In the genomic region with DNA sequence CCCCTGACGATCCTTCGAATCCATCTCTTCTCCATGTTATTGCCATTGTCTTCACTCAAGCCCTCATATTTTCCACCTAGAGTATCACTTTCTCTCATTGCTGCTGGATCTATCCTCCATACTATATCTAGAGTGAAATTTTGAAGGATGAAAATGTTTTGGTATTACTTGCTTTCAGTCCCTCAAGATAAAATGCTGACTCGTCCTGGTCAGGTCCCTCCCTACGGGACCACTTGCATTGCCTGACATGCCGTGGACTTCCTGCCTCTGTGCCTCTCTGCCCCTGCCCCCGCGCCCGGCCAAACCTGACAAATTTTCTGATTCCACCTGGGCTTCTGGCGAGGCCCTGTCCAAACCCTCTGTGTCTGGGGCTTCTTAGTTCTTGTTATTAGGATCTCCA, we compare ENCODE assay signal across 21 cellular contexts. TPM values are rescaled to one million over a fixed set of nuclear protein-coding genes. Genes with fewer than 3 reads are reported as not detected.
A peak's percentile ranks its signal among the peaks of the same experiment; 100 is the strongest.
DNase-seq lines count a peak whose midpoint lies in the region; ATAC-seq and TF ChIP-seq lines count a peak whose summit lies in the region.
"Had no signal": no experiment of that assay in that cellular context is flagged by ENCODE, and none has a peak within 500 bp of the region (broad histone marks: within the 10 kb centered on the region; RNA-seq: fewer than 3 reads in every experiment).

No MANE protein-coding gene starts in this region.

- no peaks in the 10 kb centered on the region for H4K20me1 ChIP-seq in osteoblast (ENCODE audit: insufficient read depth, low read length)

- ATAC-seq in GM21367 (IDR thresholded peaks at IDR 0.05; ENCODE audit: unreplicated experiment) (no peak), HG02852 (IDR thresholded peaks at IDR 0.05; ENCODE audit: unreplicated experiment) (no peak)
- ATAC-seq: GM12878 had no signal

- H3K4me2 ChIP-seq in mesendoderm (ENCODE audit: low read length) (no peak overlapping the region), osteoblast (ENCODE audit: insufficient read depth, low read length) (no peak overlapping the region)

- H3K27ac ChIP-seq in mesendoderm (ENCODE audit: low read depth, low read length), result no peak overlapping the region
- no peak overlapping the region for H3K27ac ChIP-seq in osteoblast (ENCODE audit: low read depth, low read length)
- H3K27ac ChIP-seq: GM23248 had no signal

- DNase-seq in NB4 (ENCODE audit: low read depth) (peak; percentile 14), erythroblast (lab: John Stamatoyannopoulos, UW) (peak; percentile 34 to 49), mesendoderm (peak; percentile 19), osteoblast (ENCODE audit: insufficient read length, low spot score, missing footprints) (peak; percentile 34), HUDEP-2 (lab: John Stamatoyannopoulos, UW; ENCODE audit: unreplicated experiment in 76 of 76) (no peak)
- DNase-seq: BE2C; C1 segment of cervical spinal cord; CD4-positive, CD25-positive, alpha-beta regulatory T cell; CD8-positive, alpha-beta memory T cell; COR-L47; DMS 273 treated with DMSO at 0.1 percent for 48 hours; DMS53; DND-41; EL; GM23248; H7 had no signal

- TF ChIP-seq CTCF in NB4 (IDR thresholded peaks at IDR 0.05; ENCODE audit: low read depth, low read length) (no peak), osteoblast (IDR thresholded peaks at IDR 0.05; ENCODE audit: extremely low read depth, low read depth, low read length) (no peak)

- H3K4me3 ChIP-seq in NB4 (ENCODE audit: low read depth, low read length) (no peak overlapping the region), mesendoderm (ENCODE audit: low read length) (no peak overlapping the region), osteoblast (ENCODE audit: insufficient read depth, low read length) (no peak overlapping the region)
- H3K4me3 ChIP-seq: GM12878, GM23248 had no signal

- H3K36me3 ChIP-seq in mesendoderm (ENCODE audit: control insufficient read depth, insufficient read depth, low read length) (no peaks in the 10 kb centered on the region), osteoblast (ENCODE audit: insufficient read depth, low read length) (no peaks in the 10 kb centered on the region)
- H3K36me3 ChIP-seq: BE2C had no signal

- no peak overlapping the region for H2BK15ac ChIP-seq in mesendoderm (replicated peaks; ENCODE audit: low read depth)

- H3K79me1 ChIP-seq in mesendoderm (ENCODE audit: low read length), result no peaks in the 10 kb centered on the region

- H2AFZ ChIP-seq in osteoblast (ENCODE audit: low read length), result no peak overlapping the region
- H2AFZ ChIP-seq: GM23248 had no signal

- no peak overlapping the region for H2BK120ac ChIP-seq in mesendoderm (ENCODE audit: low read depth, low read length)

- H2BK5ac ChIP-seq in mesendoderm (ENCODE audit: low read length), result no peak overlapping the region

- H3K4me1 ChIP-seq in mesendoderm (ENCODE audit: control insufficient read depth, low read depth, low read length) (peaks cover 9% of the 10 kb centered on the region), osteoblast (ENCODE audit: insufficient read depth, low read length) (peaks cover 11% of the 10 kb centered on the region)
- H3K4me1 ChIP-seq: BE2C had no signal

- H3K18ac ChIP-seq in mesendoderm (ENCODE audit: low read length), result no peak overlapping the region

- no peak overlapping the region for H2AK5ac ChIP-seq in mesendoderm (ENCODE audit: low read length)

- H3K9me3 ChIP-seq in osteoblast (ENCODE audit: low read depth, low read length), result no peaks in the 10 kb centered on the region

- H3K9ac ChIP-seq in mesendoderm (ENCODE audit: low read length), result no peak overlapping the region
- H3K9ac ChIP-seq: GM23248 had no signal

- no peak overlapping the region for H3K4ac ChIP-seq in mesendoderm (ENCODE audit: low read depth, low read length)

- TF ChIP-seq POLR2A in NB4 (IDR thresholded peaks at IDR 0.05; ENCODE audit: extremely low read depth, insufficient read length) (no peak), erythroblast (IDR thresholded peaks at IDR 0.05; ENCODE audit: low read length) (no peak)

- no peak overlapping the region for H4K8ac ChIP-seq in mesendoderm (ENCODE audit: low read depth, low read length)

- H4K5ac ChIP-seq in mesendoderm (ENCODE audit: low read length), result no peak overlapping the region

- no CpG with 5 or more reads among the region's 9 CpGs for WGBS in mesendoderm (ENCODE audit: extremely low coverage, insufficient coverage, low lambda C conversion rate)

- no peaks in the 10 kb centered on the region for H3K27me3 ChIP-seq in mesendoderm (ENCODE audit: insufficient read depth, low read length, poor library complexity)
- peaks cover 3% of the 10 kb centered on the region for H3K27me3 ChIP-seq in osteoblast (ENCODE audit: insufficient read depth, low read length)
- H3K27me3 ChIP-seq: BE2C had no signal

- H3K56ac ChIP-seq in mesendoderm (ENCODE audit: low read length), result no peak overlapping the region

- H3K23ac ChIP-seq in mesendoderm (ENCODE audit: low read length), result no peak overlapping the region

- H3K79me2 ChIP-seq in mesendoderm (ENCODE audit: control insufficient read depth, insufficient read depth, low read length) (no peaks in the 10 kb centered on the region), osteoblast (ENCODE audit: insufficient read depth, low read length) (no peaks in the 10 kb centered on the region)

RNA-seq across cellular contexts. Expression of gene SPATA46, which starts 23.6 kb away (rescaled TPM):
- polyA plus RNA-seq in mesendoderm (2013, experiment 1 of 2), result not detected
- not detected for polyA plus RNA-seq in mesendoderm (2013, experiment 2 of 2)
- not detected in 2 replicates for total RNA-seq in osteoblast
- total RNA-seq: A172; CD4-positive, CD25-positive, alpha-beta regulatory T cell; CD8-positive, alpha-beta memory T cell; G401; GM12878; GM23248; H7 had no signal
- polyA plus RNA-seq: CD4-positive, CD25-positive, alpha-beta regulatory T cell; CD8-positive, alpha-beta memory T cell; GM12878; GM23248 had no signal

RNA-seq across cellular contexts. Expression of gene C1orf226, which starts 28.4 kb away (rescaled TPM):
- 19.3 TPM for polyA plus RNA-seq in mesendoderm (2013, experiment 1 of 2)
- polyA plus RNA-seq in mesendoderm (2013, experiment 2 of 2), result 18.5 TPM
- total RNA-seq in osteoblast, result under 0.01 and 0.29 TPM in 2 replicates
- total RNA-seq: GM12878 had no signal
- polyA plus RNA-seq: CD8-positive, alpha-beta memory T cell; GM12878 had no signal

RNA-seq across cellular contexts. Expression of gene SH2D1B, which starts 58.9 kb away (rescaled TPM):
- not detected for polyA plus RNA-seq in mesendoderm (2013, experiment 1 of 2)
- polyA plus RNA-seq in mesendoderm (2013, experiment 2 of 2), result not detected
- total RNA-seq in osteoblast, result not detected in 2 replicates
- total RNA-seq: CD4-positive, CD25-positive, alpha-beta regulatory T cell; CD8-positive, alpha-beta memory T cell; G401; GM12878; GM23248; H7 had no signal
- polyA plus RNA-seq: GM23248 had no signal

Comparison
In these comparisons a context has a peak if more than half of its experiments do, and no peak if none do; other contexts are left out.
1. DNase-seq: peak in NB4 (single experiment), erythroblast (2 of 2), mesendoderm (single experiment) and osteoblast (single experiment); none in HUDEP-2 (0 of 76).